1 cellular context compared by ENCODE assay signal in genomic region chr3:162262145-162262544, GRCh38.
TF ChIP-seq lines count a peak whose summit lies in the region.

No MANE protein-coding gene starts in this region.

TF ChIP-seq in HepG2, 621 proteins besides CTCF, POLR2A, EP300 and RAD21 (continued from another document):
- TF ChIP-seq KIAA2018 (CRISPR knock-in tag; IDR thresholded peaks at IDR 0.05; ENCODE audit: borderline replicate concordance), result no peak
- TF ChIP-seq SIX1 (CRISPR knock-in tag; IDR thresholded peaks at IDR 0.05; ENCODE audit: borderline replicate concordance), result no peak
- TF ChIP-seq IRF1 (CRISPR knock-in tag; IDR thresholded peaks at IDR 0.05; ENCODE audit: low read depth), result no peak
- TF ChIP-seq HNF4G (IDR thresholded peaks at IDR 0.05; ENCODE audit: borderline replicate concordance, low read depth, low read length), result no peak
- no peak for TF ChIP-seq HNF4G (CRISPR knock-in tag; IDR thresholded peaks at IDR 0.05; ENCODE audit: borderline replicate concordance, low read depth)
- no peak for TF ChIP-seq ZBTB1 (CRISPR knock-in tag; IDR thresholded peaks at IDR 0.05; ENCODE audit: borderline replicate concordance)
